ENCODE assay signal across 1 cellular context in genomic region chr13:23985846-23986245, GRCh38.
TF ChIP-seq lines count a peak whose summit lies in the region.

No MANE protein-coding gene starts in this region.

TF ChIP-seq in IMR-90, 13 proteins besides CTCF, POLR2A, EP300 and RAD21 (continued from another document):
- TF ChIP-seq RFX5 (IDR thresholded peaks at IDR 0.05; ENCODE audit: low read depth, low read length), result no peak
- TF ChIP-seq ELK1 (IDR thresholded peaks at IDR 0.05; ENCODE audit: borderline replicate concordance, low read depth, low read length), result no peak
- no peak for TF ChIP-seq NFE2L2 (IDR thresholded peaks at IDR 0.05; ENCODE audit: low read depth, low read length)
